In genomic region chr11:33375688-33376311, GRCh38 we compare ENCODE assay signal across 8 cellular contexts. TPM values are rescaled to one million over a fixed set of nuclear protein-coding genes. Genes with fewer than 3 reads are reported as not detected.
DNase-seq lines count a peak whose midpoint lies in the region; ATAC-seq, FAIRE-seq and TF ChIP-seq lines count a peak whose summit lies in the region.

KIAA1549L (plus strand) TSS chr11:33376108.

- no peak for TF ChIP-seq CTCF in A673 (conservative IDR thresholded peaks at IDR 0.05; ENCODE audit: low read depth, low read length)
- TF ChIP-seq CTCF in Panc1 (IDR thresholded peaks at IDR 0.05): no peak; the same call in 1 of the 2 replicates
- no peak for TF ChIP-seq CTCF in epithelial cell of esophagus (IDR thresholded peaks at IDR 0.05; ENCODE audit: insufficient read depth, low read depth, low read length, missing control alignments)
- no peak for TF ChIP-seq CTCF in osteoblast (IDR thresholded peaks at IDR 0.05; ENCODE audit: extremely low read depth, low read depth, low read length)

- H3K4me1 ChIP-seq in A673 (ENCODE audit: insufficient read depth, low read length, poor library complexity, severe bottlenecking) (peaks cover 26% of the 10 kb centered on the region), Panc1 (ENCODE audit: control insufficient read depth, insufficient read depth, low read length) (peaks cover 21% of the 10 kb centered on the region), osteoblast (ENCODE audit: insufficient read depth, low read length) (peaks cover 35% of the 10 kb centered on the region)

- POLR2A ChIA-PET in A673 (lab: Charles Lee; ENCODE audit: low non-redundant PET) (interaction anchor here (0.6 kb wide), 1 partner anchor 9 kb away, joined by 4 read pairs; no protein-coding TSS in a partner anchor), Panc1 (lab: Charles Lee) (no interaction called here)

- no peaks in the 10 kb centered on the region for H3K36me3 ChIP-seq in A673 (ENCODE audit: insufficient read depth, low read length, poor library complexity, severe bottlenecking)
- no peaks in the 10 kb centered on the region for H3K36me3 ChIP-seq in Panc1 (ENCODE audit: control insufficient read depth, insufficient read depth, low read length)
- H3K36me3 ChIP-seq in osteoblast (ENCODE audit: insufficient read depth, low read length): no peaks in the 10 kb centered on the region

- H2AFZ ChIP-seq in osteoblast (ENCODE audit: low read length): peak within 1 kb of the TSS; percentile 86

- CTCF ChIA-PET in A673 (lab: Charles Lee) (interaction anchor here (0.5 to 1.0 kb wide), 2 partner anchors 13 to 325 kb away, joined by 6 to 7 read pairs; partner anchors contain the start of gene C11orf91), Panc1 (lab: Charles Lee) (no interaction called here)

- TF ChIP-seq POLR2A in GM12891 (IDR thresholded peaks at IDR 0.05; ENCODE audit: low read depth, low read length): no peak

- ATAC-seq in Panc1: peak; percentile 67
- ATAC-seq in GM21381 (IDR thresholded peaks at IDR 0.05; ENCODE audit: unreplicated experiment): no peak

- no peaks in the 10 kb centered on the region for H3K9me3 ChIP-seq in A673 (ENCODE audit: low read depth, low read length, poor library complexity, severe bottlenecking)
- no peaks in the 10 kb centered on the region for H3K9me3 ChIP-seq in Panc1 (ENCODE audit: control insufficient read depth, insufficient read depth, low read depth, low read length)
- no peaks in the 10 kb centered on the region for H3K9me3 ChIP-seq in osteoblast (ENCODE audit: low read depth, low read length)

- H3K27me3 ChIP-seq in A673 (replicated peaks; ENCODE audit: insufficient read depth, low read depth, low read length, poor library complexity): peaks cover 33% of the 10 kb centered on the region
- H3K27me3 ChIP-seq in Panc1 (ENCODE audit: control insufficient read depth, insufficient read depth, low read length): no peaks in the 10 kb centered on the region
- no peaks in the 10 kb centered on the region for H3K27me3 ChIP-seq in osteoblast (ENCODE audit: insufficient read depth, low read length)

- DNase-seq in A673 (ENCODE audit: low spot score) (peak; percentile 80), GM12891 (ENCODE audit: insufficient read length, low spot score) (peak; percentile 30), Panc1 (ENCODE audit: low read depth, low spot score) (no peak), epithelial cell of esophagus (ENCODE audit: low read depth) (peak; percentile 38), osteoblast (ENCODE audit: insufficient read length, low spot score, missing footprints) (peak; percentile 87)
- no peak for DNase-seq in activated CD4-positive, CD25-positive, alpha-beta regulatory T cell treated with anti-CD3 and anti-CD28 coated beads, Interleukin-2, amount 50 U/mL, for 72 hours
- DNase-seq in activated naive CD4-positive, alpha-beta T cell (lab: John Stamatoyannopoulos, UW): no peak

- peak; percentile 58 for FAIRE-seq in GM12891 (lab: Jason Lieb, UNC)

- peak within 1 kb of the TSS; percentile 56 for H3K4me3 ChIP-seq in A673 (ENCODE audit: low read depth, low read length, poor library complexity, severe bottlenecking)
- peak within 1 kb of the TSS; percentile 58 to 69 for H3K4me3 ChIP-seq in Panc1 (ENCODE audit: low read depth in 2 of 2, low read length in 2 of 2)
- H3K4me3 ChIP-seq in epithelial cell of esophagus (ENCODE audit: low read length): peak within 1 kb of the TSS; percentile 49
- peak within 1 kb of the TSS; percentile 77 for H3K4me3 ChIP-seq in osteoblast (ENCODE audit: insufficient read depth, low read length)

- in situ Hi-C loops in Panc1 (cut with HindIII; ENCODE audit: low pct_unique_long_range_greater_than_20kb, low sequenced_read_pairs): no loop called here

- H3K79me2 ChIP-seq in osteoblast (ENCODE audit: insufficient read depth, low read length): peaks cover 37% of the 10 kb centered on the region

- H3K27ac ChIP-seq in A673 (ENCODE audit: low read depth, low read length, poor library complexity, severe bottlenecking): no peak within 1 kb of the TSS
- peak within 1 kb of the TSS; percentile 61 for H3K27ac ChIP-seq in Panc1 (ENCODE audit: low read length)
- H3K27ac ChIP-seq in osteoblast (ENCODE audit: low read depth, low read length): no peak within 1 kb of the TSS

- intact Hi-C loops in A673 (cut with micrococcal nuclease; ENCODE audit: unreplicated experiment) (no loop called here), Panc1 (cut with micrococcal nuclease; ENCODE audit: unreplicated experiment) (loop anchor here (10.0 kb wide), 1 partner anchor 449 kb away; no protein-coding TSS in a partner anchor)

- no peaks in the 10 kb centered on the region for H4K20me1 ChIP-seq in osteoblast (ENCODE audit: insufficient read depth, low read length)

- H3K4me2 ChIP-seq in osteoblast (ENCODE audit: insufficient read depth, low read length): peak within 1 kb of the TSS; percentile 90

- no TSS peak for BruUV-seq in A673 (replicated peaks; lab: Mats Ljungman, UMichigan)
- BruUV-seq in Panc1 (replicated peaks; lab: Mats Ljungman, UMichigan): no TSS peak

TF ChIP-seq in GM12891, 5 proteins besides CTCF, POLR2A, EP300 and RAD21:
- TF ChIP-seq SPI1 (IDR thresholded peaks at IDR 0.05; ENCODE audit: low read depth, low read length) (no peak), POU2F2 (IDR thresholded peaks at IDR 0.05; ENCODE audit: low read depth, low read length) (no peak), TAF1 (IDR thresholded peaks at IDR 0.05; ENCODE audit: low read depth, low read length) (no peak), PAX5 (IDR thresholded peaks at IDR 0.05; ENCODE audit: insufficient read depth, low read length, severe bottlenecking) (no peak), POLR2AphosphoS5 (IDR thresholded peaks at IDR 0.05; ENCODE audit: low read depth, low read length) (no peak)

RNA-seq across cellular contexts. Expression of gene KIAA1549L, which starts in this region (rescaled TPM):
- total RNA-seq in A673 (2021) (4.6 and 5.5 TPM in 2 replicates), Panc1 (2021; ENCODE audit: unreplicated experiment) (15.5 TPM), osteoblast (3.6 and 10.9 TPM in 2 replicates)
- 4.8 TPM for polyA plus RNA-seq in GM12891 (2012; ENCODE audit: low read depth, missing spikeins)
- 15.1 TPM for polyA plus RNA-seq in Panc1 (2012; ENCODE audit: insufficient read length)

Comparison
In these comparisons a context has a peak if more than half of its experiments do, and no peak if none do; other contexts are left out.
1. DNase-seq: peak in A673 (single experiment), GM12891 (single experiment), epithelial cell of esophagus (single experiment) and osteoblast (single experiment); none in Panc1 (single experiment), activated CD4-positive, CD25-positive, alpha-beta regulatory T cell treated with anti-CD3 and anti-CD28 coated beads, Interleukin-2, amount 50 U/mL, for 72 hours (single experiment) and activated naive CD4-positive, alpha-beta T cell (0 of 4).
2. Peak in every context shown above with its lines, with median percentiles within 50 percentile points of each other: H3K4me3 ChIP-seq.